In genomic region chr6:129947797-129948196, GRCh38 we compare ENCODE assay signal across 34 cellular contexts.
"Had no signal": no experiment of that assay in that cellular context is flagged by ENCODE, and none has a peak within 500 bp of the region (broad histone marks: within the 10 kb centered on the region; RNA-seq: fewer than 3 reads in every experiment).

No MANE protein-coding gene starts in this region.

- H3K9me3 Mint-ChIP-seq: activated CD4-positive, alpha-beta memory T cell treated with anti-CD3 and anti-CD28 coated beads, Interleukin-2, amount 10 ng/mL, durations not matched to agents 7 days and 5 days; activated naive CD8-positive, alpha-beta T cell treated with anti-CD3 and anti-CD28 coated beads for 36 hours; central memory CD8-positive, alpha-beta T cell; T-helper 1 cell treated with Interleukin-12 subunit alpha and Interleukin-12 subunit beta and Interleukin-4 antibody, amounts not matched to agents 30 μg/mL and 1 μg/mL, for 36 hours; T-helper 2 cell treated with Interferon-gamma antibody and Interleukin-4, amounts not matched to agents 5 μg/mL and 100 μg/mL, for 36 hours had no signal

- FAIRE-seq: TTC549 had no signal

- H3K36me3 Mint-ChIP-seq: activated CD8-positive, alpha-beta memory T cell treated with anti-CD3 and anti-CD28 coated beads, Interleukin-2, amount 10 ng/mL, durations not matched to agents 7 days and 5 days; activated naive CD8-positive, alpha-beta T cell treated with anti-CD3 and anti-CD28 coated beads for 36 hours had no signal

- H3K27me3 ChIP-seq: cardiac muscle cell, colonic mucosa, Peyer's patch had no signal

- H3K36me3 ChIP-seq: cardiac muscle cell, colonic mucosa, Peyer's patch had no signal

- H3K9me3 ChIP-seq: colonic mucosa, Peyer's patch had no signal

- H3K27ac Mint-ChIP-seq: activated CD4-positive, alpha-beta memory T cell treated with anti-CD3 and anti-CD28 coated beads, Interleukin-2, amount 10 ng/mL, durations not matched to agents 7 days and 5 days; activated CD8-positive, alpha-beta memory T cell treated with anti-CD3 and anti-CD28 coated beads, Interleukin-2, amount 10 ng/mL, durations not matched to agents 7 days and 5 days; activated naive CD8-positive, alpha-beta T cell treated with anti-CD3 and anti-CD28 coated beads for 36 hours; T-helper 1 cell treated with Interleukin-12 subunit alpha and Interleukin-12 subunit beta and Interleukin-4 antibody, amounts not matched to agents 30 μg/mL and 1 μg/mL, for 36 hours; T-helper 2 cell treated with Interferon-gamma antibody and Interleukin-4, amounts not matched to agents 5 μg/mL and 100 μg/mL, for 36 hours had no signal

- H3K4me3 ChIP-seq: cardiac muscle cell, colonic mucosa, Peyer's patch had no signal

- ATAC-seq: activated CD8-positive, alpha-beta memory T cell treated with anti-CD3 and anti-CD28 coated beads, Interleukin-2, amount 10 ng/mL, durations not matched to agents 7 days and 5 days; PC-3; Right ventricle myocardium inferior had no signal

- H3K4me1 ChIP-seq: colonic mucosa, Peyer's patch had no signal

- DNase-seq: activated CD4-positive, alpha-beta memory T cell treated with anti-CD3 and anti-CD28 coated beads, Interleukin-2, amount 10 ng/mL, durations not matched to agents 7 days and 5 days; activated CD4-positive, alpha-beta T cell treated with anti-CD3 and anti-CD28 coated beads for 4 hours; activated CD4-positive, CD25-positive, alpha-beta regulatory T cell treated with anti-CD3 and anti-CD28 coated beads, Interleukin-2, amount 50 U/mL, for 72 hours; activated CD8-positive, alpha-beta memory T cell treated with anti-CD3 and anti-CD28 coated beads for 24 hours; activated CD8-positive, alpha-beta memory T cell treated with anti-CD3 and anti-CD28 coated beads, Interleukin-2, amount 10 ng/mL, durations not matched to agents 7 days and 5 days; activated CD8-positive, alpha-beta memory T cell treated with anti-CD3 and anti-CD28 coated beads, Interleukin-2, amount 50 U/mL, for 48 hours; activated effector memory CD4-positive, alpha-beta T cell treated with Interleukin-2 at 50 U/mL for 16 hours; activated naive CD4-positive, alpha-beta T cell treated with anti-CD3 and anti-CD28 coated beads, Interleukin-2, amount 50 U/mL, for 16 hours; activated naive CD8-positive, alpha-beta T cell treated with anti-CD3 and anti-CD28 coated beads for 36 hours; activated T-cell treated with anti-CD3 and anti-CD28 coated beads, Interleukin-2, amount 50 U/mL, for 48 hours; amniotic stem cell; aorta; colonic mucosa; MM.1S; MV-4-11; NCI-H1092; NCI-H1436 treated with DMSO at 0.1 percent for 48 hours; NCI-H1694 treated with DMSO at 0.1 percent for 48 hours; NCI-H2029; NCI-H345; NCI-H510A; NCI-H526; NCI-H748 treated with DMSO at 0.1 percent for 48 hours; NK-92 treated with Interleukin-12 subunit alpha and Interleukin-12 subunit beta, amount 100 ng/mL, for 24 hours; PC-3; Peyer's patch; SIG-M5 had no signal

- H3K4me1 Mint-ChIP-seq: activated CD4-positive, alpha-beta memory T cell treated with anti-CD3 and anti-CD28 coated beads, Interleukin-2, amount 10 ng/mL, durations not matched to agents 7 days and 5 days; activated CD8-positive, alpha-beta memory T cell treated with anti-CD3 and anti-CD28 coated beads, Interleukin-2, amount 10 ng/mL, durations not matched to agents 7 days and 5 days; activated naive CD8-positive, alpha-beta T cell treated with anti-CD3 and anti-CD28 coated beads for 36 hours; central memory CD8-positive, alpha-beta T cell had no signal

- H3K4me3 Mint-ChIP-seq: activated CD4-positive, alpha-beta memory T cell treated with anti-CD3 and anti-CD28 coated beads, Interleukin-2, amount 10 ng/mL, durations not matched to agents 7 days and 5 days; activated CD8-positive, alpha-beta memory T cell treated with anti-CD3 and anti-CD28 coated beads, Interleukin-2, amount 10 ng/mL, durations not matched to agents 7 days and 5 days; activated naive CD8-positive, alpha-beta T cell treated with anti-CD3 and anti-CD28 coated beads for 36 hours; central memory CD8-positive, alpha-beta T cell; T-helper 1 cell treated with Interleukin-12 subunit alpha and Interleukin-12 subunit beta and Interleukin-4 antibody, amounts not matched to agents 30 μg/mL and 1 μg/mL, for 36 hours; T-helper 2 cell treated with Interferon-gamma antibody and Interleukin-4, amounts not matched to agents 5 μg/mL and 100 μg/mL, for 36 hours had no signal

- H3K27ac ChIP-seq: cardiac muscle cell, colonic mucosa, Peyer's patch, RWPE1 had no signal
